1 cellular context compared by ENCODE assay signal in the genomic region with DNA sequence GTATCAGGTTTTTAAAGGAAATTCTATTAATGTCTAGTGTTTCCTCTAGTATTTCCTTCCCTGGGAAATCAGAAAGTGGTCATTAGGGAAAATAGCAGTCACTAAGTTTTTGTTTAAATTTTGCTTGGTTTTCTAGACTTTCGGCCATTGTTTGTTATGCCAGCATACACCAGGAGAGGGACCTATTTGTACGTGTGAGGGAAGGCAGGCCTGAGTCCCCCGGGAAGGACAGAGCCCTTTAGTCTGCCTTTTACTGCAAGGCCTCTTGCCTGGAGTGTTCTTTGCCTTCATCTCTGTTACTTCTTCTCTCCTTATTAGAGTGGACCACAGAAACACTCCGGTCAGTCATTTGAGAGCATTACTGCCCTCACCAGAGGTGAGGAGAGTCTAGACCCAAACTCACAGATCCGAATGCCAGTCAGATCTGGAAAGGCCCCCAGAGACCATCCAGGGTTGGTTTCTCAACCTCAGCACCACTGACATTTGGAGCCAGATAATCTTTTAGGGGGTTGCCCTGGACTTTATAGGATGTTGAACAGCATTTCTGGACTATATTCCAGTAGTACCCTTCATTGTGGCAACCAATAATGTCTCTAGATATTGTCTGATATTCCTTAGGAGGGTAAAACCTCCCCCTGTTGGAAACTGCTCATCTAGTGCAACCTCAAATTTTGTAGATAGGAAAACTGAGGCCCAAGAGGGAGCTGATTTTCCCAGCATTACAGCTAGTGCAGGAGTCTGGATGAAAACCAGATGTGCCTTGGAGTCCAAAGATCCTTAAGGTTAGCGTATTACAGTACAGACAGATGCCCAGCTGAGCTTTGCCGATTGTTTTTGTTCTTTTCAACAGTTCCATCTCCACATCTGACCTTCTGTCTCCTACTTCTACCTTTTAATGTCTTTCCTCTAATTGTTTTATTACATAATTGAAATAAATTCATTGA.
TF ChIP-seq lines count a peak whose summit lies in the region.

No MANE protein-coding gene starts in this region.

TF ChIP-seq in GM23338, 12 proteins besides CTCF, POLR2A, EP300 and RAD21 (continued from another document):
- TF ChIP-seq, protein P1, sequence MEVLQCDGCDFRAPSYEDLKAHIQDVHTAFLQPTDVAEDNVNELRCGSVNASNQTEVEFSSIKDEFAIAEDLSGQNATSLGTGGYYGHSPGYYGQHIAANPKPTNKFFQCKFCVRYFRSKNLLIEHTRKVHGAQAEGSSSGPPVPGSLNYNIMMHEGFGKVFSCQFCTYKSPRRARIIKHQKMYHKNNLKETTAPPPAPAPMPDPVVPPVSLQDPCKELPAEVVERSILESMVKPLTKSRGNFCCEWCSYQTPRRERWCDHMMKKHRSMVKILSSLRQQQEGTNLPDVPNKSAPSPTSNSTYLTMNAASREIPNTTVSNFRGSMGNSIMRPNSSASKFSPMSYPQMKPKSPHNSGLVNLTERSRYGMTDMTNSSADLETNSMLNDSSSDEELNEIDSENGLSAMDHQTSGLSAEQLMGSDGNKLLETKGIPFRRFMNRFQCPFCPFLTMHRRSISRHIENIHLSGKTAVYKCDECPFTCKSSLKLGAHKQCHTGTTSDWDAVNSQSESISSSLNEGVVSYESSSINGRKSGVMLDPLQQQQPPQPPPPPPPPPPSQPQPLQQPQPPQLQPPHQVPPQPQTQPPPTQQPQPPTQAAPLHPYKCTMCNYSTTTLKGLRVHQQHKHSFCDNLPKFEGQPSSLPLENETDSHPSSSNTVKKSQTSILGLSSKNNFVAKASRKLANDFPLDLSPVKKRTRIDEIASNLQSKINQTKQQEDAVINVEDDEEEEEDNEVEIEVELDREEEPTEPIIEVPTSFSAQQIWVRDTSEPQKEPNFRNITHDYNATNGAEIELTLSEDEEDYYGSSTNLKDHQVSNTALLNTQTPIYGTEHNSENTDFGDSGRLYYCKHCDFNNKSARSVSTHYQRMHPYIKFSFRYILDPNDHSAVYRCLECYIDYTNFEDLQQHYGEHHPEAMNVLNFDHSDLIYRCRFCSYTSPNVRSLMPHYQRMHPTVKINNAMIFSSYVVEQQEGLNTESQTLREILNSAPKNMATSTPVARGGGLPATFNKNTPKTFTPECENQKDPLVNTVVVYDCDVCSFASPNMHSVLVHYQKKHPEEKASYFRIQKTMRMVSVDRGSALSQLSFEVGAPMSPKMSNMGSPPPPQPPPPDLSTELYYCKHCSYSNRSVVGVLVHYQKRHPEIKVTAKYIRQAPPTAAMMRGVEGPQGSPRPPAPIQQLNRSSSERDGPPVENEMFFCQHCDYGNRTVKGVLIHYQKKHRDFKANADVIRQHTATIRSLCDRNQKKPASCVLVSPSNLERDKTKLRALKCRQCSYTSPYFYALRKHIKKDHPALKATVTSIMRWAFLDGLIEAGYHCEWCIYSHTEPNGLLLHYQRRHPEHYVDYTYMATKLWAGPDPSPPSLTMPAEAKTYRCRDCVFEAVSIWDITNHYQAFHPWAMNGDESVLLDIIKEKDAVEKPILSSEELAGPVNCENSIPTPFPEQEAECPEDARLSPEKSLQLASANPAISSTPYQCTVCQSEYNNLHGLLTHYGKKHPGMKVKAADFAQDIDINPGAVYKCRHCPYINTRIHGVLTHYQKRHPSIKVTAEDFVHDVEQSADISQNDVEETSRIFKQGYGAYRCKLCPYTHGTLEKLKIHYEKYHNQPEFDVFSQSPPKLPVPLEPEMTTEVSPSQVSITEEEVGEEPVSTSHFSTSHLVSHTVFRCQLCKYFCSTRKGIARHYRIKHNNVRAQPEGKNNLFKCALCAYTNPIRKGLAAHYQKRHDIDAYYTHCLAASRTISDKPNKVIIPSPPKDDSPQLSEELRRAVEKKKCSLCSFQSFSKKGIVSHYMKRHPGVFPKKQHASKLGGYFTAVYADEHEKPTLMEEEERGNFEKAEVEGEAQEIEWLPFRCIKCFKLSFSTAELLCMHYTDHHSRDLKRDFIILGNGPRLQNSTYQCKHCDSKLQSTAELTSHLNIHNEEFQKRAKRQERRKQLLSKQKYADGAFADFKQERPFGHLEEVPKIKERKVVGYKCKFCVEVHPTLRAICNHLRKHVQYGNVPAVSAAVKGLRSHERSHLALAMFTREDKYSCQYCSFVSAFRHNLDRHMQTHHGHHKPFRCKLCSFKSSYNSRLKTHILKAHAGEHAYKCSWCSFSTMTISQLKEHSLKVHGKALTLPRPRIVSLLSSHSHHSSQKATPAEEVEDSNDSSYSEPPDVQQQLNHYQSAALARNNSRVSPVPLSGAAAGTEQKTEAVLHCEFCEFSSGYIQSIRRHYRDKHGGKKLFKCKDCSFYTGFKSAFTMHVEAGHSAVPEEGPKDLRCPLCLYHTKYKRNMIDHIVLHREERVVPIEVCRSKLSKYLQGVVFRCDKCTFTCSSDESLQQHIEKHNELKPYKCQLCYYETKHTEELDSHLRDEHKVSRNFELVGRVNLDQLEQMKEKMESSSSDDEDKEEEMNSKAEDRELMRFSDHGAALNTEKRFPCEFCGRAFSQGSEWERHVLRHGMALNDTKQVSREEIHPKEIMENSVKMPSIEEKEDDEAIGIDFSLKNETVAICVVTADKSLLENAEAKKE (CRISPR knock-in tag; IDR thresholded peaks at IDR 0.05) = no peak
- TF ChIP-seq, protein P2, sequence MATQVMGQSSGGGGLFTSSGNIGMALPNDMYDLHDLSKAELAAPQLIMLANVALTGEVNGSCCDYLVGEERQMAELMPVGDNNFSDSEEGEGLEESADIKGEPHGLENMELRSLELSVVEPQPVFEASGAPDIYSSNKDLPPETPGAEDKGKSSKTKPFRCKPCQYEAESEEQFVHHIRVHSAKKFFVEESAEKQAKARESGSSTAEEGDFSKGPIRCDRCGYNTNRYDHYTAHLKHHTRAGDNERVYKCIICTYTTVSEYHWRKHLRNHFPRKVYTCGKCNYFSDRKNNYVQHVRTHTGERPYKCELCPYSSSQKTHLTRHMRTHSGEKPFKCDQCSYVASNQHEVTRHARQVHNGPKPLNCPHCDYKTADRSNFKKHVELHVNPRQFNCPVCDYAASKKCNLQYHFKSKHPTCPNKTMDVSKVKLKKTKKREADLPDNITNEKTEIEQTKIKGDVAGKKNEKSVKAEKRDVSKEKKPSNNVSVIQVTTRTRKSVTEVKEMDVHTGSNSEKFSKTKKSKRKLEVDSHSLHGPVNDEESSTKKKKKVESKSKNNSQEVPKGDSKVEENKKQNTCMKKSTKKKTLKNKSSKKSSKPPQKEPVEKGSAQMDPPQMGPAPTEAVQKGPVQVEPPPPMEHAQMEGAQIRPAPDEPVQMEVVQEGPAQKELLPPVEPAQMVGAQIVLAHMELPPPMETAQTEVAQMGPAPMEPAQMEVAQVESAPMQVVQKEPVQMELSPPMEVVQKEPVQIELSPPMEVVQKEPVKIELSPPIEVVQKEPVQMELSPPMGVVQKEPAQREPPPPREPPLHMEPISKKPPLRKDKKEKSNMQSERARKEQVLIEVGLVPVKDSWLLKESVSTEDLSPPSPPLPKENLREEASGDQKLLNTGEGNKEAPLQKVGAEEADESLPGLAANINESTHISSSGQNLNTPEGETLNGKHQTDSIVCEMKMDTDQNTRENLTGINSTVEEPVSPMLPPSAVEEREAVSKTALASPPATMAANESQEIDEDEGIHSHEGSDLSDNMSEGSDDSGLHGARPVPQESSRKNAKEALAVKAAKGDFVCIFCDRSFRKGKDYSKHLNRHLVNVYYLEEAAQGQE (IDR thresholded peaks at IDR 0.05; ENCODE audit: unreplicated experiment) = no peak
- TF ChIP-seq EZH2phosphoT487 (IDR thresholded peaks at IDR 0.05; ENCODE audit: unreplicated experiment) (no peak), STAT1 (IDR thresholded peaks at IDR 0.05; ENCODE audit: unreplicated experiment) (no peak), CREB1 (CRISPR knock-in tag; IDR thresholded peaks at IDR 0.05; ENCODE audit: low read depth) (no peak)
